Comparison of ENCODE assay signal across 1 cellular context in the genomic region with DNA sequence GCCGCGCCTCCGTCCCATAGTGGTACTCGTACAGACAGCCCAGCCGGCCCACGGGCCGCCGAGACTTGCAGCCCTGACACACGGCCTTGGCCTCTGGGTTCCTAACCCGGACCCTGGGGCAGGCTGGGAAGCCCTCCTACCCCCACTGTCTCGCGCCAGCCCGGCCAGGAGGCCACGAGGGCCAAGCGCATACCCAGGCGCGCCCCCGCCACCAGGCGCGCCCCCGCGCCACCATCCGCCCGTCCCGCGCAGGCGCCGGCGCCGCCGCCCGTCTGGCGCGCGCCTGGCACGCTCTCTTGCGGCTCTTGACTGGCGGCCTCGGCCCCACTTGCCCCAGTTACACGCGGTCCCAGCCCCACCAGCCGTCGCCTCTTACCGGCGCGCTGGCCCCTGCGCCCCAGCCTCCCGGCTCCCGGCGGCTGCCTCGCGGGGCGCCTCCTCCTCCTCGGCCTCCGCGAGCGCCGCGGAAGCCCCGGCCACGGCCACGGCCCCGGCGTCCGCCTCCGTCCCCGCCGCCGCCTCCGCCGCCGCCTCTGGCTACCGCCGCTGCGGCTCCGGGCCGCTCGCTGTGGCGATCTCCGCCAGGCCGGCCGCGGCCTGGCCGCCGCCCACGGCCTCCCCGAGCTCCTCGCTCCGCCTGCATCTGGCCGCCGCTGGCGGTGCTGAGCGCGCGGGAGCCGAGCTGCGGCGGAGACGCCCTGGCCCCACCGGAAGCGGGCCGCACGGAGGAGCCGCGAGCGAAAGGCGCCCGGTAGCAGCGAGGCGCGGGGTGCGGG.
A peak's percentile ranks its signal among the peaks of the same experiment; 100 is the strongest.
TF ChIP-seq lines count a peak whose summit lies in the region.

No MANE protein-coding gene starts in this region.

TF ChIP-seq in A549, 52 proteins besides CTCF, POLR2A, EP300 and RAD21 (continued from another document):
- TF ChIP-seq HES2 (IDR thresholded peaks at IDR 0.05) = no peak
- no peak for TF ChIP-seq NR3C1 (IDR thresholded peaks at IDR 0.05)
- TF ChIP-seq MAZ (IDR thresholded peaks at IDR 0.05; ENCODE audit: borderline replicate concordance, low read depth, low read length) = no peak
- no peak for TF ChIP-seq ESRRA (IDR thresholded peaks at IDR 0.05; ENCODE audit: borderline replicate concordance, low read length)
- TF ChIP-seq HOXB13 (CRISPR knock-in tag; IDR thresholded peaks at IDR 0.05; ENCODE audit: low read depth) = no peak
- TF ChIP-seq, protein P1, sequence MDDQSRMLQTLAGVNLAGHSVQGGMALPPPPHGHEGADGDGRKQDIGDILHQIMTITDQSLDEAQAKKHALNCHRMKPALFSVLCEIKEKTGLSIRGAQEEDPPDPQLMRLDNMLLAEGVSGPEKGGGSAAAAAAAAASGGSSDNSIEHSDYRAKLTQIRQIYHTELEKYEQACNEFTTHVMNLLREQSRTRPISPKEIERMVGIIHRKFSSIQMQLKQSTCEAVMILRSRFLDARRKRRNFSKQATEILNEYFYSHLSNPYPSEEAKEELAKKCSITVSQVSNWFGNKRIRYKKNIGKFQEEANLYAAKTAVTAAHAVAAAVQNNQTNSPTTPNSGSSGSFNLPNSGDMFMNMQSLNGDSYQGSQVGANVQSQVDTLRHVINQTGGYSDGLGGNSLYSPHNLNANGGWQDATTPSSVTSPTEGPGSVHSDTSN (IDR thresholded peaks at IDR 0.05) = 0 out of 2 replicates have a peak, but pooled peaks have one; percentile 20
- no peak for TF ChIP-seq HOXB5 (CRISPR knock-in tag; IDR thresholded peaks at IDR 0.05)
- TF ChIP-seq CHD2 (IDR thresholded peaks at IDR 0.05; ENCODE audit: low read length, partially characterized antibody) = no peak
- TF ChIP-seq CHD4 (IDR thresholded peaks at IDR 0.05; ENCODE audit: borderline replicate concordance) = no peak
- TF ChIP-seq KDM5A (IDR thresholded peaks at IDR 0.05) = no peak
- no peak for TF ChIP-seq ZSCAN20 (CRISPR knock-in tag; IDR thresholded peaks at IDR 0.05)
- no peak for TF ChIP-seq SMC3 (IDR thresholded peaks at IDR 0.05)
- TF ChIP-seq TFCP2L1 (CRISPR knock-in tag; IDR thresholded peaks at IDR 0.05) = 0 out of 2 replicates have a peak, but pooled peaks have one; percentile 54
- no peak for TF ChIP-seq NPAS2 (CRISPR knock-in tag; IDR thresholded peaks at IDR 0.05; ENCODE audit: borderline replicate concordance)
- no peak for TF ChIP-seq HDAC2 (IDR thresholded peaks at IDR 0.05)
- TF ChIP-seq, protein P2, sequence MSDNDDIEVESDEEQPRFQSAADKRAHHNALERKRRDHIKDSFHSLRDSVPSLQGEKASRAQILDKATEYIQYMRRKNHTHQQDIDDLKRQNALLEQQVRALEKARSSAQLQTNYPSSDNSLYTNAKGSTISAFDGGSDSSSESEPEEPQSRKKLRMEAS (IDR thresholded peaks at IDR 0.05) = peak; percentile 93
- TF ChIP-seq, protein P3, sequence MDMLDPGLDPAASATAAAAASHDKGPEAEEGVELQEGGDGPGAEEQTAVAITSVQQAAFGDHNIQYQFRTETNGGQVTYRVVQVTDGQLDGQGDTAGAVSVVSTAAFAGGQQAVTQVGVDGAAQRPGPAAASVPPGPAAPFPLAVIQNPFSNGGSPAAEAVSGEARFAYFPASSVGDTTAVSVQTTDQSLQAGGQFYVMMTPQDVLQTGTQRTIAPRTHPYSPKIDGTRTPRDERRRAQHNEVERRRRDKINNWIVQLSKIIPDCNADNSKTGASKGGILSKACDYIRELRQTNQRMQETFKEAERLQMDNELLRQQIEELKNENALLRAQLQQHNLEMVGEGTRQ (IDR thresholded peaks at IDR 0.05) = no peak
- TF ChIP-seq JUNB (IDR thresholded peaks at IDR 0.05) = no peak
- TF ChIP-seq MAFK (IDR thresholded peaks at IDR 0.05; ENCODE audit: partially characterized antibody) = no peak
- TF ChIP-seq ZC3H11A (IDR thresholded peaks at IDR 0.05) = no peak
- TF ChIP-seq PHF8 (IDR thresholded peaks at IDR 0.05; ENCODE audit: borderline replicate concordance, low read depth) = peak; percentile 91
- TF ChIP-seq CBX8 (IDR thresholded peaks at IDR 0.05) = no peak
